9 cellular contexts compared by ENCODE assay signal in genomic region chr9:33820231-33820745, GRCh38. TPM values are rescaled to one million over a fixed set of nuclear protein-coding genes. Genes with fewer than 3 reads are reported as not detected.
DNase-seq lines count a peak whose midpoint lies in the region; ATAC-seq and TF ChIP-seq lines count a peak whose summit lies in the region.
"Had no signal": no experiment of that assay in that cellular context is flagged by ENCODE, and none has a peak within 500 bp of the region (broad histone marks: within the 10 kb centered on the region; RNA-seq: fewer than 3 reads in every experiment).

No MANE protein-coding gene starts in this region.

- H3K36me3 Mint-ChIP-seq in CD4-positive, alpha-beta memory T cell: peaks cover 0 to 10% of the 10 kb centered on the region in 2 donors
- peaks cover 28% of the 10 kb centered on the region for H3K36me3 Mint-ChIP-seq in effector memory CD8-positive, alpha-beta T cell (ENCODE audit: insufficient read depth)

- TF ChIP-seq CTCF in OCI-LY3 (IDR thresholded peaks at IDR 0.05; ENCODE audit: low read depth, low read length): no peak

- H3K4me3 Mint-ChIP-seq in CD4-positive, alpha-beta memory T cell: peak overlapping the region in 7 of 8 donors; percentile 13 to 83 (median 51)
- H3K4me3 Mint-ChIP-seq in effector memory CD8-positive, alpha-beta T cell: peak overlapping the region; percentile 2 to 48

- peak overlapping the region in 4 of 7 donors; percentile 8 to 96 (median 44) for H3K27ac Mint-ChIP-seq in CD4-positive, alpha-beta memory T cell
- peak overlapping the region in 1 of 2 donors; percentile 16 for H3K27ac Mint-ChIP-seq in effector memory CD8-positive, alpha-beta T cell

- DNase-seq in CD4-positive, alpha-beta memory T cell: no peak
- no peak for DNase-seq in effector memory CD8-positive, alpha-beta T cell
- no peak for DNase-seq in stimulated activated naive CD4-positive, alpha-beta T cell (lab: John Stamatoyannopoulos, UW)
- no peak for DNase-seq in nucleus accumbens (lab: John Stamatoyannopoulos, UW)
- no peak for DNase-seq in H4 (ENCODE audit: low spot score)
- DNase-seq: occipital lobe had no signal

- H3K27me3 Mint-ChIP-seq in CD4-positive, alpha-beta memory T cell: no peaks in the 10 kb centered on the region
- H3K27me3 Mint-ChIP-seq in effector memory CD8-positive, alpha-beta T cell: no peaks in the 10 kb centered on the region

- peak overlapping the region; percentile 18 for H3K4me2 ChIP-seq in OCI-LY3 (ENCODE audit: low read length)

- H2AFZ ChIP-seq in OCI-LY3 (ENCODE audit: low read depth, low read length) (no peak overlapping the region), neuron (ENCODE audit: low read depth, low read length) (no peak overlapping the region)

- peaks cover 86% of the 10 kb centered on the region for H3K79me2 ChIP-seq in OCI-LY3 (ENCODE audit: low read length)

- no peak overlapping the region for H3K27ac ChIP-seq in CD4-positive, alpha-beta memory T cell (ENCODE audit: low read depth, low read length)
- H3K27ac ChIP-seq in OCI-LY3 (ENCODE audit: low read length): no peak overlapping the region

- intact Hi-C loops in CD4-positive, alpha-beta memory T cell (cut with micrococcal nuclease): no loop called here

- no peaks in the 10 kb centered on the region for H3K9me3 ChIP-seq in CD4-positive, alpha-beta memory T cell (ENCODE audit: control insufficient read depth in 1 of 2, low read length in 2 of 2)
- no peaks in the 10 kb centered on the region for H3K9me3 ChIP-seq in OCI-LY3 (ENCODE audit: insufficient read depth, low read length)
- no peaks in the 10 kb centered on the region for H3K9me3 ChIP-seq in neuron (ENCODE audit: low read length)

- H3K36me3 ChIP-seq in CD4-positive, alpha-beta memory T cell (ENCODE audit: insufficient read depth, low read length): no peaks in the 10 kb centered on the region
- peaks cover 17% of the 10 kb centered on the region for H3K36me3 ChIP-seq in OCI-LY3 (replicated peaks; ENCODE audit: low read depth, low read length)
- peaks cover 9% of the 10 kb centered on the region for H3K36me3 ChIP-seq in neuron (ENCODE audit: insufficient read depth, low read length)

- CTCF ChIA-PET in CD4-positive, alpha-beta memory T cell (lab: Charles Lee; ENCODE audit: partially characterized antibody): no interaction called here

- no peak overlapping the region for H3K9ac ChIP-seq in OCI-LY3 (ENCODE audit: low read length)

- peaks cover 54% of the 10 kb centered on the region for H4K20me1 ChIP-seq in OCI-LY3 (ENCODE audit: insufficient read depth, low read length)

- no peaks in the 10 kb centered on the region for H3K27me3 ChIP-seq in CD4-positive, alpha-beta memory T cell (ENCODE audit: insufficient read depth, low read length)
- no peaks in the 10 kb centered on the region for H3K27me3 ChIP-seq in OCI-LY3 (ENCODE audit: low read depth, low read length)
- H3K27me3 ChIP-seq in neuron (ENCODE audit: insufficient read depth, low read length): no peaks in the 10 kb centered on the region

- peaks cover 0 to 2% (median 0%) of the 10 kb centered on the region in 8 donors for H3K9me3 Mint-ChIP-seq in CD4-positive, alpha-beta memory T cell
- H3K9me3 Mint-ChIP-seq in effector memory CD8-positive, alpha-beta T cell: no peaks in the 10 kb centered on the region

- POLR2A ChIA-PET in CD4-positive, alpha-beta memory T cell (lab: Charles Lee; ENCODE audit: partially characterized antibody): no interaction called here

- H3K4me3 ChIP-seq in CD4-positive, alpha-beta memory T cell (ENCODE audit: low read length in 2 of 2): no peak overlapping the region
- no peak overlapping the region for H3K4me3 ChIP-seq in OCI-LY3 (ENCODE audit: low read length)
- H3K4me3 ChIP-seq in neuron (ENCODE audit: low read length): peak overlapping the region; percentile 76

- H3K4me1 ChIP-seq in CD4-positive, alpha-beta memory T cell (ENCODE audit: insufficient read depth, low read length): peaks cover 39% of the 10 kb centered on the region
- H3K4me1 ChIP-seq in OCI-LY3 (ENCODE audit: low read length) (peaks cover 28% of the 10 kb centered on the region), neuron (ENCODE audit: insufficient read depth, low read length) (peaks cover 20% of the 10 kb centered on the region)

- peaks cover 24 to 49% (median 35%) of the 10 kb centered on the region in 4 donors for H3K4me1 Mint-ChIP-seq in CD4-positive, alpha-beta memory T cell
- H3K4me1 Mint-ChIP-seq in effector memory CD8-positive, alpha-beta T cell (ENCODE audit: low read depth in 2 of 2): peaks cover 26 to 37% of the 10 kb centered on the region in 2 donors

- ATAC-seq in effector memory CD8-positive, alpha-beta T cell (replicated peaks): no peak
- no peak for ATAC-seq in GM21447 (IDR thresholded peaks at IDR 0.05; ENCODE audit: unreplicated experiment)

RNA-seq across cellular contexts. Expression of gene UBE2R2, which starts 3.3 kb away (rescaled TPM):
- 10 to 100 TPM; 31.0 to 31.4 TPM for total RNA-seq in CD4-positive, alpha-beta memory T cell
- 10 to 100 TPM; 10.8 to 17.4 TPM for polyA plus RNA-seq in CD4-positive, alpha-beta memory T cell
- total RNA-seq in H4 (2014; rRNA removed; shearing (Covaris generic)): 23.8 and 27.6 TPM in 2 replicates

RNA-seq across cellular contexts. Expression of gene PRSS3, which starts 24.9 kb away (rescaled TPM):
- total RNA-seq in CD4-positive, alpha-beta memory T cell: not detected
- not detected for polyA plus RNA-seq in CD4-positive, alpha-beta memory T cell
- not detected in 2 replicates for total RNA-seq in H4 (2014; rRNA removed; shearing (Covaris generic))
- total RNA-seq: occipital lobe had no signal
